In genomic region chr3:143267984-143268383, GRCh38 we compare ENCODE assay signal across 21 cellular contexts.
DNase-seq lines count a peak whose midpoint lies in the region; ATAC-seq lines count a peak whose summit lies in the region.
"Had no signal": no experiment of that assay in that cellular context is flagged by ENCODE, and none has a peak within 500 bp of the region (broad histone marks: within the 10 kb centered on the region; RNA-seq: fewer than 3 reads in every experiment).

No MANE protein-coding gene starts in this region.

- peak; percentile 6 for DNase-seq in HS-5 (ENCODE audit: low read depth)
- DNase-seq in astrocyte of the hippocampus (ENCODE audit: low read depth, low spot score), result peak; percentile 46
- DNase-seq in kidney glomerular epithelial cell (lab: John Stamatoyannopoulos, UW), result peak; percentile 15
- no peak for DNase-seq in activated CD8-positive, alpha-beta memory T cell treated with anti-CD3 and anti-CD28 coated beads, Interleukin-2, amount 50 U/mL, for 48 hours
- DNase-seq in hypothalamus (lab: John Stamatoyannopoulos, UW), result no peak
- DNase-seq in posterior vena cava (ENCODE audit: low spot score), result no peak
- DNase-seq: activated T-cell treated with anti-CD3 and anti-CD28 coated beads, Interleukin-2, amount 50 U/mL, for 24 hours; CD4-positive, CD25-positive, alpha-beta regulatory T cell; DMS 273 treated with DMSO at 0.1 percent for 48 hours; esophagus squamous epithelium; KG1; left cardiac atrium; mesendoderm; naive B cell; NCI-H187 treated with DMSO at 0.1 percent for 48 hours; NCI-H524 treated with DMSO at 0.1 percent for 48 hours; occipital lobe; stimulated activated naive CD8-positive, alpha-beta T cell treated with anti-CD3 and anti-CD28 coated beads, Interleukin-15, Interleukin-2, amounts not matched to agents 100 U/mL and 50 U/mL, for 24 hours; T-helper 17 cell had no signal

- intact Hi-C loops in posterior vena cava (cut with DNase I), result no loop called here

- ATAC-seq in GM19455 (IDR thresholded peaks at IDR 0.05; ENCODE audit: unreplicated experiment), result no peak
- ATAC-seq: GM23338; left cardiac atrium; stimulated activated naive CD8-positive, alpha-beta T cell treated with anti-CD3 and anti-CD28 coated beads, Interleukin-15, Interleukin-2, amounts not matched to agents 100 U/mL and 50 U/mL, for 24 hours; T-helper 17 cell had no signal

Comparison
In these comparisons a context has a peak if more than half of its experiments do, and no peak if none do; other contexts are left out.
1. DNase-seq: peak in HS-5 (single experiment), astrocyte of the hippocampus (single experiment) and kidney glomerular epithelial cell (single experiment); none in activated CD8-positive, alpha-beta memory T cell treated with anti-CD3 and anti-CD28 coated beads, Interleukin-2, amount 50 U/mL, for 48 hours (single experiment), hypothalamus (0 of 51) and posterior vena cava (single experiment).